Comparison of ENCODE assay signal across 1 cellular context in genomic region chr3:169772530-169772950, GRCh38.
TF ChIP-seq lines count a peak whose summit lies in the region.

No MANE protein-coding gene starts in this region.

TF ChIP-seq in HepG2, 621 proteins besides CTCF, POLR2A, EP300 and RAD21 (continued from another document):
- no peak for TF ChIP-seq TFDP2 (CRISPR knock-in tag; IDR thresholded peaks at IDR 0.05)
- TF ChIP-seq ZSCAN31 (CRISPR knock-in tag; IDR thresholded peaks at IDR 0.05; ENCODE audit: low read depth), result no peak
- 0 out of 3 replicates have a peak, but pooled peaks have one; percentile 6 for TF ChIP-seq MXI1 (IDR thresholded peaks at IDR 0.05; ENCODE audit: borderline replicate concordance, low read depth, low read length)
- TF ChIP-seq ATF1 (CRISPR knock-in tag; IDR thresholded peaks at IDR 0.05), result no peak
- TF ChIP-seq HOXD1 (CRISPR knock-in tag; IDR thresholded peaks at IDR 0.05), result no peak
- TF ChIP-seq ZNF577 (CRISPR knock-in tag; IDR thresholded peaks at IDR 0.05; ENCODE audit: borderline replicate concordance, low read depth), result no peak
- TF ChIP-seq CEBPB (IDR thresholded peaks at IDR 0.05; ENCODE audit: borderline replicate concordance, low read depth, low read length), result no peak
- no peak for TF ChIP-seq ZNF781 (CRISPR knock-in tag; IDR thresholded peaks at IDR 0.05; ENCODE audit: borderline replicate concordance, not compliant biosample characterization)
- no peak for TF ChIP-seq ZNF841 (CRISPR knock-in tag; IDR thresholded peaks at IDR 0.05; ENCODE audit: borderline replicate concordance)
- TF ChIP-seq ZGPAT (CRISPR knock-in tag; IDR thresholded peaks at IDR 0.05), result no peak
- TF ChIP-seq ZNF563 (CRISPR knock-in tag; IDR thresholded peaks at IDR 0.05), result no peak
- no peak for TF ChIP-seq MED1 (CRISPR knock-in tag; IDR thresholded peaks at IDR 0.05)
- TF ChIP-seq SRSF4 (IDR thresholded peaks at IDR 0.05; ENCODE audit: low read depth, low read length, poor library complexity, severe bottlenecking), result no peak
- no peak for TF ChIP-seq CERS6 (CRISPR knock-in tag; IDR thresholded peaks at IDR 0.05)
